In genomic region chr1:198849108-198849507, GRCh38 we compare ENCODE assay signal across 1 cellular context.
TF ChIP-seq lines count a peak whose summit lies in the region.

No MANE protein-coding gene starts in this region.

TF ChIP-seq in GM23338, 12 proteins besides CTCF, POLR2A, EP300 and RAD21 (continued from another document):
- TF ChIP-seq REST (IDR thresholded peaks at IDR 0.05; ENCODE audit: unreplicated experiment): no peak
- TF ChIP-seq NANOG (IDR thresholded peaks at IDR 0.05; ENCODE audit: borderline replicate concordance): no peak
- TF ChIP-seq POLR2AphosphoS5 (IDR thresholded peaks at IDR 0.05; ENCODE audit: low read depth): no peak
- no peak for TF ChIP-seq ETS1 (IDR thresholded peaks at IDR 0.05)
- TF ChIP-seq CREB1 (CRISPR knock-in tag; IDR thresholded peaks at IDR 0.05; ENCODE audit: low read depth): no peak
- no peak for TF ChIP-seq ZNF462 (CRISPR knock-in tag; IDR thresholded peaks at IDR 0.05)
